8 cellular contexts compared by ENCODE assay signal in genomic region chr15:78065284-78065872, GRCh38. TPM values are rescaled to one million over a fixed set of nuclear protein-coding genes. Genes with fewer than 3 reads are reported as not detected.
DNase-seq lines count a peak whose midpoint lies in the region; TF ChIP-seq lines count a peak whose summit lies in the region.

No MANE protein-coding gene starts in this region.

- H3K36me3 ChIP-seq in KMS-11 (ENCODE audit: insufficient read depth) (no peaks in the 10 kb centered on the region), WERI-Rb-1 (no peaks in the 10 kb centered on the region; the same call in 1 of the 2 replicates)

- TF ChIP-seq CTCF in AG09309 (IDR thresholded peaks at IDR 0.05; ENCODE audit: control insufficient read depth, insufficient read depth, low read depth, low read length, missing control alignments) (no peak), KMS-11 (conservative IDR thresholded peaks at IDR 0.05; ENCODE audit: low read depth, low read length) (no peak), WERI-Rb-1 (IDR thresholded peaks at IDR 0.05; ENCODE audit: low read depth, low read length) (no peak)

- H3K4me1 ChIP-seq in KMS-11 (ENCODE audit: low read depth, poor library complexity, severe bottlenecking) = peaks cover 97% of the 10 kb centered on the region

- H3K4me3 ChIP-seq in AG09309 (ENCODE audit: control insufficient read depth, low read depth, low read length) = no peak overlapping the region
- no peak overlapping the region for H3K4me3 ChIP-seq in KMS-11 (IDR thresholded peaks at IDR 0.05; ENCODE audit: insufficient read depth, low read depth, low read length)
- no peak overlapping the region for H3K4me3 ChIP-seq in WERI-Rb-1 (ENCODE audit: low read depth, low read length)

- H3K27ac ChIP-seq in KMS-11 = peak overlapping the region; percentile 32
- peak overlapping the region; percentile 70 for H3K27ac ChIP-seq in temporal lobe (ENCODE audit: low read depth, low read length)
- no peak overlapping the region for H3K27ac ChIP-seq in WERI-Rb-1

- H3K9me3 ChIP-seq in WERI-Rb-1 (ENCODE audit: severe bottlenecking) = no peaks in the 10 kb centered on the region

- H2AFZ ChIP-seq in KMS-11 (ENCODE audit: low read depth) = no peak overlapping the region; the same call in 1 of the 2 replicates

- no peaks in the 10 kb centered on the region for H4K20me1 ChIP-seq in KMS-11 (ENCODE audit: insufficient read depth)

- H3K4me2 ChIP-seq in KMS-11 = peak overlapping the region; percentile 54

- DNase-seq in AG09309 (ENCODE audit: low read depth) (peak; percentile 97), astrocyte of the hippocampus (ENCODE audit: low read depth, low spot score) (peak; percentile 96), kidney tubule cell (ENCODE audit: low spot score) (peak; percentile 94), WERI-Rb-1 (no peak), NCI-H1417 (lab: John Stamatoyannopoulos, UW) (no peak)
- DNase-seq in stimulated activated naive CD4-positive, alpha-beta T cell (lab: John Stamatoyannopoulos, UW) = no peak

- H3K27me3 ChIP-seq in KMS-11 (ENCODE audit: insufficient read depth, low read depth) (no peaks in the 10 kb centered on the region), WERI-Rb-1 (ENCODE audit: insufficient read depth, low read depth, severe bottlenecking) (no peaks in the 10 kb centered on the region)

- peaks cover 53% of the 10 kb centered on the region; the same call in 1 of the 2 replicates for H3K79me2 ChIP-seq in KMS-11 (ENCODE audit: insufficient read depth, low read depth)

- H3K9ac ChIP-seq in KMS-11 = peak overlapping the region; percentile 22; the same call in 1 of the 2 replicates

RNA-seq across cellular contexts. Expression of gene TBC1D2B, which starts 12.1 kb away (rescaled TPM):
- 10.1 TPM for total RNA-seq in temporal lobe

RNA-seq across cellular contexts. Expression of gene SH2D7, which starts 27.0 kb away (rescaled TPM):
- total RNA-seq in temporal lobe = not detected

Comparison
In these comparisons a context has a peak if more than half of its experiments do, and no peak if none do; other contexts are left out.
1. DNase-seq: peak in AG09309 (single experiment), astrocyte of the hippocampus (single experiment) and kidney tubule cell (single experiment); none in stimulated activated naive CD4-positive, alpha-beta T cell (0 of 6), WERI-Rb-1 (single experiment) and NCI-H1417 (0 of 3).